1 cellular context compared by ENCODE assay signal in the genomic region with DNA sequence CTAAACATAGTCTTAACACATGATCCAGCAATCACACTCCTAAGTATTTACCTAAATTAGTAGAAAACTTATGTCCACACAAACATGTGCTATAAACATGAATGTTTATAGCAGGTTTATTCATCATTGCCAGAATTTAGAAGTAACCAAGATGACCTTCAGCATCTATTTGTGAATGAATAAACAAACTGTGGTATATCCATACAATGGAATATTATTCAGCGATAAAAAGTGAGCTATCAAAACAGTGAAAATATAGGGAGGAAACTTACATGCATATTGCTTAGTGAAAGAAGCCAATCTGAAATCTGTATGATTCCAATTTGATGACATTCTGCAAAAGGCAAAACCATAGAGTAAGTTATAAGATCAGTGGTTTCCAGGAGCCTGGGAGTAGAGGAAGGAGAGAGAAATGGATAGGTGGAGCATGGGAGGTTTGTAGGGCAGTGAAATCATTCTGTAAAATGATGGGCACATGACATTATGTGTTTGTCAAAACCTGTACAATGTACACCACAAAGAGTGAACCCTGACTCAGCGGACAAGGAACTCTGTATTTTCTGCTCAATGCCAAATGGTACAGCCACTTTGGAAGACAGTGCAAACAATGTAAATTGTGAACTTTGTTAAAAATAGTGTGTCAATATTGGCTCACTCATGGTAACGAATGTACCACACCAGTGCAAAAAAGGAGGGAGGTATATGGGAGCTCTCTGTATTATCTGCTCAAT.
TF ChIP-seq lines count a peak whose summit lies in the region.

No MANE protein-coding gene starts in this region.

TF ChIP-seq in HepG2, 621 proteins besides CTCF, POLR2A, EP300 and RAD21 (continued from another document and continues in another):
- TF ChIP-seq ZNF513 (CRISPR knock-in tag; conservative IDR thresholded peaks at IDR 0.05), result no peak
- no peak for TF ChIP-seq ZNF326 (CRISPR knock-in tag; IDR thresholded peaks at IDR 0.05; ENCODE audit: borderline replicate concordance)
- TF ChIP-seq FOXA3 (CRISPR knock-in tag; IDR thresholded peaks at IDR 0.05), result peak; percentile 95
- TF ChIP-seq ZFP90 (CRISPR knock-in tag; IDR thresholded peaks at IDR 0.05; ENCODE audit: borderline replicate concordance), result peak; percentile 46; the same call in 1 of the 2 replicates
- no peak for TF ChIP-seq ZNF746 (CRISPR knock-in tag; IDR thresholded peaks at IDR 0.05)
- 0 out of 2 replicates have a peak, but pooled peaks have one; percentile 32 for TF ChIP-seq ZNF564 (CRISPR knock-in tag; IDR thresholded peaks at IDR 0.05)
- no peak for TF ChIP-seq CENPX (CRISPR knock-in tag; IDR thresholded peaks at IDR 0.05)
- TF ChIP-seq ZFP37 (CRISPR knock-in tag; IDR thresholded peaks at IDR 0.05; ENCODE audit: borderline replicate concordance), result 0 out of 2 replicates have a peak, but pooled peaks have one; percentile 31
- TF ChIP-seq ZNF503 (CRISPR knock-in tag; IDR thresholded peaks at IDR 0.05), result peak; percentile 95
- peak; percentile 100 for TF ChIP-seq MEF2D (CRISPR knock-in tag; IDR thresholded peaks at IDR 0.05)
- TF ChIP-seq THYN1 (CRISPR knock-in tag; IDR thresholded peaks at IDR 0.05; ENCODE audit: borderline replicate concordance, low read depth), result no peak
- TF ChIP-seq, protein P1, sequence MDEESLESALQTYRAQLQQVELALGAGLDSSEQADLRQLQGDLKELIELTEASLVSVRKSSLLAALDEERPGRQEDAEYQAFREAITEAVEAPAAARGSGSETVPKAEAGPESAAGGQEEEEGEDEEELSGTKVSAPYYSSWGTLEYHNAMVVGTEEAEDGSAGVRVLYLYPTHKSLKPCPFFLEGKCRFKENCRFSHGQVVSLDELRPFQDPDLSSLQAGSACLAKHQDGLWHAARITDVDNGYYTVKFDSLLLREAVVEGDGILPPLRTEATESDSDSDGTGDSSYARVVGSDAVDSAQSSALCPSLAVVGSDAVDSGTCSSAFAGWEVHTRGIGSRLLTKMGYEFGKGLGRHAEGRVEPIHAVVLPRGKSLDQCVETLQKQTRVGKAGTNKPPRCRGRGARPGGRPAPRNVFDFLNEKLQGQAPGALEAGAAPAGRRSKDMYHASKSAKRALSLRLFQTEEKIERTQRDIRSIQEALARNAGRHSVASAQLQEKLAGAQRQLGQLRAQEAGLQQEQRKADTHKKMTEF (CRISPR knock-in tag; IDR thresholded peaks at IDR 0.05), result peak; percentile 92
- TF ChIP-seq, protein P2, sequence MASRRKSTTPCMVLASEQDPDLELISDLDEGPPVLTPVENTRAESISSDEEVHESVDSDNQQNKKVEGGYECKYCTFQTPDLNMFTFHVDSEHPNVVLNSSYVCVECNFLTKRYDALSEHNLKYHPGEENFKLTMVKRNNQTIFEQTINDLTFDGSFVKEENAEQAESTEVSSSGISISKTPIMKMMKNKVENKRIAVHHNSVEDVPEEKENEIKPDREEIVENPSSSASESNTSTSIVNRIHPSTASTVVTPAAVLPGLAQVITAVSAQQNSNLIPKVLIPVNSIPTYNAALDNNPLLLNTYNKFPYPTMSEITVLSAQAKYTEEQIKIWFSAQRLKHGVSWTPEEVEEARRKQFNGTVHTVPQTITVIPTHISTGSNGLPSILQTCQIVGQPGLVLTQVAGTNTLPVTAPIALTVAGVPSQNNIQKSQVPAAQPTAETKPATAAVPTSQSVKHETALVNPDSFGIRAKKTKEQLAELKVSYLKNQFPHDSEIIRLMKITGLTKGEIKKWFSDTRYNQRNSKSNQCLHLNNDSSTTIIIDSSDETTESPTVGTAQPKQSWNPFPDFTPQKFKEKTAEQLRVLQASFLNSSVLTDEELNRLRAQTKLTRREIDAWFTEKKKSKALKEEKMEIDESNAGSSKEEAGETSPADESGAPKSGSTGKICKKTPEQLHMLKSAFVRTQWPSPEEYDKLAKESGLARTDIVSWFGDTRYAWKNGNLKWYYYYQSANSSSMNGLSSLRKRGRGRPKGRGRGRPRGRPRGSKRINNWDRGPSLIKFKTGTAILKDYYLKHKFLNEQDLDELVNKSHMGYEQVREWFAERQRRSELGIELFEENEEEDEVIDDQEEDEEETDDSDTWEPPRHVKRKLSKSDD (CRISPR knock-in tag; IDR thresholded peaks at IDR 0.05; ENCODE audit: low read depth), result 0 out of 2 replicates have a peak, but pooled peaks have one; percentile 21
- no peak for TF ChIP-seq TCF12 (IDR thresholded peaks at IDR 0.05)
- 0 out of 2 replicates have a peak, but pooled peaks have one; percentile 8 for TF ChIP-seq TCF12 (CRISPR knock-in tag; IDR thresholded peaks at IDR 0.05)
- no peak for TF ChIP-seq ZNF230 (CRISPR knock-in tag; IDR thresholded peaks at IDR 0.05)
- TF ChIP-seq SNAPC2 (CRISPR knock-in tag; IDR thresholded peaks at IDR 0.05), result peak; percentile 74; the same call in 1 of the 2 replicates
- TF ChIP-seq SP140L (CRISPR knock-in tag; IDR thresholded peaks at IDR 0.05; ENCODE audit: borderline replicate concordance), result no peak
- peak; percentile 39; the same call in 1 of the 2 replicates for TF ChIP-seq POGZ (CRISPR knock-in tag; IDR thresholded peaks at IDR 0.05)
- TF ChIP-seq ZSCAN25 (CRISPR knock-in tag; IDR thresholded peaks at IDR 0.05), result 0 out of 2 replicates have a peak, but pooled peaks have one; percentile 17
- TF ChIP-seq NR3C1 (CRISPR knock-in tag; IDR thresholded peaks at IDR 0.05), result no peak
- no peak for TF ChIP-seq STAT5B (CRISPR knock-in tag; IDR thresholded peaks at IDR 0.05)
- peak; percentile 91 for TF ChIP-seq MEIS2 (CRISPR knock-in tag; IDR thresholded peaks at IDR 0.05)
- TF ChIP-seq CEBPG (CRISPR knock-in tag; IDR thresholded peaks at IDR 0.05), result peak; percentile 76
- TF ChIP-seq ZBTB20 (CRISPR knock-in tag; IDR thresholded peaks at IDR 0.05; ENCODE audit: borderline replicate concordance, low read depth), result peak; percentile 97
- TF ChIP-seq XRCC5 (optimal IDR thresholded peaks at IDR 0.05; ENCODE audit: low read length), result no peak
- no peak for TF ChIP-seq STAG1 (CRISPR knock-in tag; IDR thresholded peaks at IDR 0.05)
- TF ChIP-seq, protein P3, sequence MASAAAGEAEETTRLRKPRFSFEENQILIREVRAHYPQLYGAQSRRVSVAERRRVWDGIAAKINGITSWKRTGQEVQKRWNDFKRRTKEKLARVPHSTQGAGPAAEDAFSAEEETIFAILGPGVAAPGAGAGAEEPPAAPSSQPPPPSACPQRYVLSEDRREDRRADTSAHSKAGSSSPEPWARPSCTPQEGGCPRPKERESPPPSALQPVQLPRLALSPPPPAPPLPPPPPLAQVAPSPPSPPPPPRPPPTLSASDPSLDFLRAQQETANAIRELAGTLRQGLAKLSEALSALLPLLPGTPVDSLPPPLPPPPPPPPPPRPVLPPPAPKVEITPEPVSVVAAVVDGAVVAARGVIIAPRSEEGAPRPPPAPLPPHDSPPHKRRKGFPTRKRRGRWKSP (CRISPR knock-in tag; IDR thresholded peaks at IDR 0.05), result peak; percentile 22; the same call in 1 of the 2 replicates
- no peak for TF ChIP-seq ZNF674 (CRISPR knock-in tag; IDR thresholded peaks at IDR 0.05; ENCODE audit: low read depth)
- TF ChIP-seq, protein P4, sequence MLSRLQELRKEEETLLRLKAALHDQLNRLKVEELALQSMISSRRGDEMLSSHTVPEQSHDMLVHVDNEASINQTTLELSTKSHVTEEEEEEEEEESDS (CRISPR knock-in tag; IDR thresholded peaks at IDR 0.05; ENCODE audit: borderline replicate concordance), result no peak
- no peak for TF ChIP-seq HNF1A (IDR thresholded peaks at IDR 0.05; ENCODE audit: low read depth)
- TF ChIP-seq HNF1A (CRISPR knock-in tag; IDR thresholded peaks at IDR 0.05; ENCODE audit: borderline replicate concordance), result peak; percentile 81; the same call in 1 of the 2 replicates
- TF ChIP-seq SMC3 (IDR thresholded peaks at IDR 0.05; ENCODE audit: low read length), result peak; percentile 26; the same call in 1 of the 2 replicates
- 0 out of 2 replicates have a peak, but pooled peaks have one; percentile 7 for TF ChIP-seq RAD51 (IDR thresholded peaks at IDR 0.05; ENCODE audit: borderline replicate concordance)
- no peak for TF ChIP-seq NBN (conservative IDR thresholded peaks at IDR 0.05)
- TF ChIP-seq RFXAP (CRISPR knock-in tag; IDR thresholded peaks at IDR 0.05; ENCODE audit: borderline replicate concordance), result peak; percentile 74; the same call in 1 of the 2 replicates
- peak; percentile 41; the same call in 1 of the 2 replicates for TF ChIP-seq ARID4A (CRISPR knock-in tag; IDR thresholded peaks at IDR 0.05; ENCODE audit: borderline replicate concordance)
- peak; percentile 76; the same call in 1 of the 2 replicates for TF ChIP-seq HOXA3 (CRISPR knock-in tag; IDR thresholded peaks at IDR 0.05)
- peak; percentile 16; the same call in 1 of the 2 replicates for TF ChIP-seq JUND (CRISPR knock-in tag; IDR thresholded peaks at IDR 0.05)
